In genomic region chr1:230109871-230110667, GRCh38 we compare ENCODE assay signal across 8 cellular contexts.
DNase-seq lines count a peak whose midpoint lies in the region; ATAC-seq lines count a peak whose summit lies in the region.

No MANE protein-coding gene starts in this region.

- H3K4me1 Mint-ChIP-seq in activated naive CD8-positive, alpha-beta T cell treated with anti-CD3 and anti-CD28 coated beads, Interleukin-2, amount 50 U/mL, for 24 hours: peaks cover 83% of the 10 kb centered on the region

- no peaks in the 10 kb centered on the region for H3K9me3 Mint-ChIP-seq in activated naive CD8-positive, alpha-beta T cell treated with anti-CD3 and anti-CD28 coated beads, Interleukin-2, amount 50 U/mL, for 24 hours

- H3K4me3 Mint-ChIP-seq in activated naive CD8-positive, alpha-beta T cell treated with anti-CD3 and anti-CD28 coated beads, Interleukin-2, amount 50 U/mL, for 24 hours: peak overlapping the region; percentile 52

- DNase-seq in SHP77 (lab: John Stamatoyannopoulos, UW) (peak; percentile 51 to 62), superior temporal gyrus (ENCODE audit: extremely low spot score) (no peak), cerebellar nuclear complex (lab: John Stamatoyannopoulos, UW) (no peak), NCI-H2227 (lab: John Stamatoyannopoulos, UW; ENCODE audit: unreplicated experiment) (no peak)
- DNase-seq in activated naive CD8-positive, alpha-beta T cell treated with anti-CD3 and anti-CD28 coated beads, Interleukin-2, amount 50 U/mL, for 24 hours: peak; percentile 76
- DNase-seq in stimulated activated CD4-positive, alpha-beta T cell treated with anti-CD3 and anti-CD28 coated beads, TNF-alpha, amount 100 ng/mL, for 4 hours (ENCODE audit: low read depth in 3 of 3): peak; percentile 32 to 57 (median 42)

- no peaks in the 10 kb centered on the region for H3K27me3 Mint-ChIP-seq in activated naive CD8-positive, alpha-beta T cell treated with anti-CD3 and anti-CD28 coated beads, Interleukin-2, amount 50 U/mL, for 24 hours

- peaks cover 27% of the 10 kb centered on the region for H3K36me3 Mint-ChIP-seq in activated naive CD8-positive, alpha-beta T cell treated with anti-CD3 and anti-CD28 coated beads, Interleukin-2, amount 50 U/mL, for 24 hours (ENCODE audit: low read depth)

- peak overlapping the region; percentile 92 for H3K27ac Mint-ChIP-seq in activated naive CD8-positive, alpha-beta T cell treated with anti-CD3 and anti-CD28 coated beads, Interleukin-2, amount 50 U/mL, for 24 hours

- ATAC-seq in GM18867 (IDR thresholded peaks at IDR 0.05; ENCODE audit: unreplicated experiment) (peak; percentile 88), HG02678 (IDR thresholded peaks at IDR 0.05; ENCODE audit: unreplicated experiment) (peak; percentile 87)
- ATAC-seq in activated naive CD8-positive, alpha-beta T cell treated with anti-CD3 and anti-CD28 coated beads, Interleukin-2, amount 50 U/mL, for 24 hours: peak; percentile 94

Comparison
In these comparisons a context has a peak if more than half of its experiments do, and no peak if none do; other contexts are left out.
1. DNase-seq: peak in SHP77 (2 of 2), activated naive CD8-positive, alpha-beta T cell treated with anti-CD3 and anti-CD28 coated beads, Interleukin-2, amount 50 U/mL, for 24 hours (single experiment) and stimulated activated CD4-positive, alpha-beta T cell treated with anti-CD3 and anti-CD28 coated beads, TNF-alpha, amount 100 ng/mL, for 4 hours (3 of 3); none in superior temporal gyrus (single experiment), cerebellar nuclear complex (0 of 2) and NCI-H2227 (single experiment).
2. Peak in every context shown above with its lines, with median percentiles within 50 percentile points of each other: ATAC-seq.